ENCODE assay signal across 20 cellular contexts in genomic region chr11:102577723-102578122, GRCh38. TPM values are rescaled to one million over a fixed set of nuclear protein-coding genes. Genes with fewer than 3 reads are reported as not detected.
"Had no signal": no experiment of that assay in that cellular context is flagged by ENCODE, and none has a peak within 500 bp of the region (broad histone marks: within the 10 kb centered on the region; RNA-seq: fewer than 3 reads in every experiment).

No MANE protein-coding gene starts in this region.

- H3K4me3 ChIP-seq: esophagus squamous epithelium, transverse colon, vagina had no signal

- H3K9me3 Mint-ChIP-seq: memory B cell, nephron had no signal

- H3K27ac Mint-ChIP-seq: memory B cell; nephron; stimulated activated memory B cell treated with anti-CD40 and anti-IgM and Interleukin-4, amounts not matched to agents 10 μg/mL and 1 μg/mL and 100 μg/mL, for 72 hours; T-helper 17 cell had no signal

- H3K27ac ChIP-seq: esophagus squamous epithelium, foreskin keratinocyte, transverse colon, vagina had no signal

- H3K4me1 ChIP-seq: esophagus squamous epithelium, foreskin keratinocyte, transverse colon, vagina had no signal

- ATAC-seq: foreskin keratinocyte, left ventricle myocardium superior had no signal

- H3K36me3 Mint-ChIP-seq: memory B cell; stimulated activated memory B cell treated with anti-CD40 and anti-IgM and Interleukin-4, amounts not matched to agents 10 μg/mL and 1 μg/mL and 100 μg/mL, for 72 hours had no signal

- H3K4me3 Mint-ChIP-seq: memory B cell; nephron; stimulated activated memory B cell treated with anti-CD40 and anti-IgM and Interleukin-4, amounts not matched to agents 10 μg/mL and 1 μg/mL and 100 μg/mL, for 72 hours; T-helper 17 cell had no signal

- H3K9me3 ChIP-seq: esophagus squamous epithelium, transverse colon, vagina had no signal

- H3K36me3 ChIP-seq: esophagus squamous epithelium, transverse colon, vagina had no signal

- H3K27me3 Mint-ChIP-seq: memory B cell; stimulated activated memory B cell treated with anti-CD40 and anti-IgM and Interleukin-4, amounts not matched to agents 10 μg/mL and 1 μg/mL and 100 μg/mL, for 72 hours; T-helper 17 cell had no signal

- DNase-seq: activated CD4-positive, alpha-beta T cell treated with anti-CD3 and anti-CD28 coated beads, Interleukin-2, amount 50 U/mL, for 48 hours; activated gamma-delta T cell; activated T-cell treated with anti-CD3 and anti-CD28 coated beads, Interleukin-2, amount 50 U/mL, for 48 hours; aorta; cerebellar nuclear complex; effector CD8-positive, alpha-beta T cell; esophagus squamous epithelium; foreskin keratinocyte; kidney glomerular epithelial cell; left ventricle myocardium superior; occipital lobe; substantia nigra; T-helper 17 cell; transverse colon had no signal

RNA-seq across cellular contexts. Expression of gene MMP7, which starts 47.2 kb away (rescaled TPM):
- total RNA-seq: endothelial cell of umbilical vein, left ventricle myocardium superior, posterior vena cava, T-helper 17 cell, transverse colon had no signal

RNA-seq across cellular contexts. Expression of gene MMP20, which starts 47.4 kb away (rescaled TPM):
- total RNA-seq: aorta, endothelial cell of umbilical vein, esophagus squamous epithelium, foreskin keratinocyte, left ventricle myocardium superior, occipital lobe, posterior vena cava, T-helper 17 cell, transverse colon, vagina had no signal
